Comparison of ENCODE assay signal across 1 cellular context in genomic region chr18:3029215-3029972, GRCh38.
TF ChIP-seq lines count a peak whose summit lies in the region.

No MANE protein-coding gene starts in this region.

TF ChIP-seq in SK-N-SH, 30 proteins besides CTCF, POLR2A, EP300 and RAD21 (continued from another document):
- TF ChIP-seq POLR2AphosphoS5 (IDR thresholded peaks at IDR 0.05; ENCODE audit: low read depth, low read length): no peak
- no peak for TF ChIP-seq TAF1 (IDR thresholded peaks at IDR 0.05; ENCODE audit: borderline replicate concordance, low read depth, low read length)
- TF ChIP-seq MXI1 (IDR thresholded peaks at IDR 0.05; ENCODE audit: low read depth, low read length): no peak
- no peak for TF ChIP-seq PBX3 (IDR thresholded peaks at IDR 0.05)
- TF ChIP-seq SMC3 (IDR thresholded peaks at IDR 0.05; ENCODE audit: low read depth, low read length): no peak
TF ChIP-seq in SK-N-SH: peak in this region for 0.
